ENCODE assay signal across 31 cellular contexts in the genomic region with DNA sequence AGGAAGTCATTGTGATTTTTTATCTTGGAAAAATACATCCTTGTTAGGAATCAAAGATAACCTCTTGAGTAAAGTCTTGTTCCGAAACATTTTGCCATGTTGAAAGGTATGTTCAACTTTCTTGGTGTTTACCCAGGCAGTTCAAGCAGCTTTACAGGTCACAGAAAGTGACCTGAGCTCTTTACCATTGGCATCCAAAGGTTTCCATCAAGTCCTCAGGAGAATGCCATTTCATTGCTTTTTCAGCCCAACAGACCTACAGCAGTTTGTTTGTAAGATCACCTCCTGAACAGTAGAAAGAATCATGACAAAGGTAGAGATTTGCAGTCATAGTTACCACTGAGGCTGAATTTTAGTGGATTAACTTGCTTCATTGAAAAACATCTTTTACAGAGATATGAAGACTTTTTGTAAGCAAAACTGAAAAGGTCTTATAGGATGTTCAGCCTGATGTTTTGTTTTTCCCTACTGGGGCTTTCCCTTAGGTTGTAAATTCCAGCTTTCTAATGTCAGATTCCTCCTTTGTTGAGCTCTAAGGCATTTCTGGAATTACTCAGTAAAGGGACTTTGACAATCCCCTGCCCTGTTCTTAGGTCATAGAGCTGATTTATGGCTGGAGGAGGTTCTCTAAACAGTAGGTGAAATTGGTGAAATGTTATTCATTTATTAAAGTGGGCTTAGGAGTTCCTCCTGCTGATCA.
DNase-seq lines count a peak whose midpoint lies in the region; ATAC-seq and TF ChIP-seq lines count a peak whose summit lies in the region.
"Had no signal": no experiment of that assay in that cellular context is flagged by ENCODE, and none has a peak within 500 bp of the region (broad histone marks: within the 10 kb centered on the region; RNA-seq: fewer than 3 reads in every experiment).

No MANE protein-coding gene starts in this region.

- no peak overlapping the region for H2BK5ac ChIP-seq in mesenchymal stem cell (ENCODE audit: low read depth, low read length, poor library complexity, severe bottlenecking)

- no peak overlapping the region for H2AK5ac ChIP-seq in mesenchymal stem cell (ENCODE audit: low read length, severe bottlenecking)

- H2BK12ac ChIP-seq in mesenchymal stem cell (ENCODE audit: low read length in 2 of 2) = no peak overlapping the region

- TF ChIP-seq CTCF in WERI-Rb-1 (IDR thresholded peaks at IDR 0.05; ENCODE audit: low read depth, low read length) = no peak
- TF ChIP-seq CTCF in GM10266 (IDR thresholded peaks at IDR 0.05; ENCODE audit: control insufficient read depth, insufficient read depth, low read depth, missing control alignments) = no peak

- H3K4ac ChIP-seq in mesenchymal stem cell (ENCODE audit: low read depth in 1 of 2, low read length in 2 of 2) = no peak overlapping the region

- H2BK15ac ChIP-seq in mesenchymal stem cell (ENCODE audit: low read depth, poor library complexity, severe bottlenecking) = no peak overlapping the region

- no peak for ATAC-seq in GM21825 (IDR thresholded peaks at IDR 0.05; ENCODE audit: unreplicated experiment)
- ATAC-seq: activated CD4-positive, alpha-beta T cell treated with anti-CD3 and anti-CD28 coated beads for 36 hours; activated naive CD8-positive, alpha-beta T cell treated with anti-CD3 and anti-CD28 coated beads, Interleukin-2, amount 50 U/mL, for 24 hours; GM12878; left lung; natural killer cell treated with Interleukin-12 subunit alpha and Interleukin-12 subunit beta and Interleukin-15 and Interleukin-18, amount 100 ng/mL, for 72 hours; right cardiac atrium; upper lobe of right lung had no signal

- H3K27me3 ChIP-seq in HAP-1 (ENCODE audit: low read depth) (no peaks in the 10 kb centered on the region), WERI-Rb-1 (ENCODE audit: insufficient read depth, low read depth, severe bottlenecking) (no peaks in the 10 kb centered on the region), mesenchymal stem cell (ENCODE audit: control insufficient read depth in 1 of 2, insufficient read depth in 1 of 2, low read length in 2 of 2) (no peaks in the 10 kb centered on the region)
- H3K27me3 ChIP-seq: esophagus squamous epithelium, left lung, upper lobe of right lung had no signal

- H3K14ac ChIP-seq in mesenchymal stem cell (ENCODE audit: low read length in 2 of 2) = no peak overlapping the region

- no peak overlapping the region for H4K8ac ChIP-seq in mesenchymal stem cell (ENCODE audit: low read length)

- no peaks in the 10 kb centered on the region for H3K9me3 ChIP-seq in HAP-1
- H3K9me3 ChIP-seq in WERI-Rb-1 (ENCODE audit: severe bottlenecking) = no peaks in the 10 kb centered on the region
- no peaks in the 10 kb centered on the region for H3K9me3 ChIP-seq in mesodermal cell (ENCODE audit: control insufficient read depth, low read length)
- no peaks in the 10 kb centered on the region for H3K9me3 ChIP-seq in mesenchymal stem cell (ENCODE audit: control insufficient read depth, low read length)
- H3K9me3 ChIP-seq: esophagus squamous epithelium, left lung, upper lobe of right lung had no signal

- no peak overlapping the region for H3K4me2 ChIP-seq in mesenchymal stem cell (ENCODE audit: low read length, poor library complexity, severe bottlenecking)

- no peak overlapping the region for H2BK120ac ChIP-seq in mesenchymal stem cell (ENCODE audit: low read depth, low read length)

- no peak overlapping the region for H3K9ac ChIP-seq in mesenchymal stem cell (ENCODE audit: low read length)
- H3K9ac ChIP-seq: parathyroid adenoma had no signal

- no peaks in the 10 kb centered on the region for H3K79me1 ChIP-seq in mesenchymal stem cell (replicated peaks; ENCODE audit: low read length, poor library complexity, severe bottlenecking)

- no peak overlapping the region for H3K18ac ChIP-seq in mesenchymal stem cell (ENCODE audit: low read depth in 1 of 2, low read length in 2 of 2)

- no peaks in the 10 kb centered on the region for H3K36me3 ChIP-seq in HAP-1 (replicated peaks)
- H3K36me3 ChIP-seq in WERI-Rb-1 = no peaks in the 10 kb centered on the region
- H3K36me3 ChIP-seq in mesodermal cell (ENCODE audit: control insufficient read depth, insufficient read depth, low read length) = no peaks in the 10 kb centered on the region
- H3K36me3 ChIP-seq in mesenchymal stem cell (ENCODE audit: control insufficient read depth in 1 of 2, insufficient read depth in 2 of 2, low read depth in 1 of 2, low read length in 2 of 2) = no peaks in the 10 kb centered on the region
- H3K36me3 ChIP-seq: esophagus squamous epithelium, left lung, upper lobe of right lung had no signal

- H2AFZ ChIP-seq in mesenchymal stem cell (ENCODE audit: low read depth, low read length) = no peak overlapping the region
- H2AFZ ChIP-seq: parathyroid adenoma had no signal

- H3K4me3 ChIP-seq in HAP-1 = no peak overlapping the region
- no peak overlapping the region for H3K4me3 ChIP-seq in WERI-Rb-1 (ENCODE audit: low read depth, low read length)
- no peak overlapping the region for H3K4me3 ChIP-seq in mesodermal cell (ENCODE audit: extremely low read depth, insufficient read depth, low read length, poor library complexity, severe bottlenecking)
- no peak overlapping the region for H3K4me3 ChIP-seq in mesenchymal stem cell (ENCODE audit: insufficient read depth in 1 of 2, low read depth in 1 of 2, low read length in 2 of 2)
- H3K4me3 ChIP-seq: esophagus squamous epithelium, GM12878, left lung, upper lobe of right lung had no signal

- peak; percentile 21 to 84 for DNase-seq in HAP-1 (ENCODE audit: low spot score in 2 of 2)
- peak; percentile 9 for DNase-seq in WERI-Rb-1
- no peak for DNase-seq in mesenchymal stem cell
- DNase-seq in NCI-H2171 (lab: John Stamatoyannopoulos, UW) = no peak
- DNase-seq in GM10266 (ENCODE audit: extremely low spot score) = no peak
- DNase-seq: activated CD4-positive, alpha-beta T cell treated with anti-CD3 and anti-CD28 coated beads for 36 hours; activated CD8-positive, alpha-beta memory T cell treated with anti-CD3 and anti-CD28 coated beads for 24 hours; activated gamma-delta T cell treated with Interleukin-2 at 50 U/mL for 16 hours; activated naive CD8-positive, alpha-beta T cell treated with anti-CD3 and anti-CD28 coated beads, Interleukin-2, amount 50 U/mL, for 24 hours; activated T-cell treated with anti-CD3 and anti-CD28 coated beads, Interleukin-2, amount 50 U/mL, for 24 hours; Calu3; dermis blood vessel endothelial cell; DMS79 treated with DMSO at 0.1 percent for 48 hours; esophagus squamous epithelium; GOT3; Karpas-422; left lung; MV-4-11; NCI-H1436 treated with DMSO at 0.1 percent for 48 hours; NCI-H2107; NCI-H446 treated with DMSO at 0.1 percent for 48 hours; right cardiac atrium; stimulated activated CD4-positive, alpha-beta T cell treated with anti-CD3 and anti-CD28 coated beads, Interleukin-12 subunit alpha, Interleukin-12 subunit beta, amount 100 ng/mL, for 4 hours; stimulated activated CD4-positive, alpha-beta T cell treated with anti-CD3 and anti-CD28 coated beads, Interleukin-4, amount 100 ng/mL, for 1 hour; T-helper 2 cell; upper lobe of right lung had no signal

- H3K27ac ChIP-seq in WERI-Rb-1 = no peak overlapping the region
- H3K27ac ChIP-seq in mesodermal cell (ENCODE audit: low read depth, low read length, severe bottlenecking) = peak overlapping the region; percentile 87
- no peak overlapping the region for H3K27ac ChIP-seq in mesenchymal stem cell (ENCODE audit: low read length, poor library complexity, severe bottlenecking)
- H3K27ac ChIP-seq: esophagus squamous epithelium, left lung, parathyroid adenoma, upper lobe of right lung had no signal

- H3K23ac ChIP-seq in mesenchymal stem cell (ENCODE audit: low read length in 2 of 2) = no peak overlapping the region

- peaks cover 20% of the 10 kb centered on the region for H3K4me1 ChIP-seq in HAP-1
- H3K4me1 ChIP-seq in mesodermal cell (ENCODE audit: control insufficient read depth, insufficient read depth, low read length, poor library complexity, severe bottlenecking) = peaks cover 11% of the 10 kb centered on the region
- no peaks in the 10 kb centered on the region for H3K4me1 ChIP-seq in mesenchymal stem cell (ENCODE audit: control insufficient read depth, insufficient read depth, low read depth, low read length)
- H3K4me1 ChIP-seq: esophagus squamous epithelium, left lung, parathyroid adenoma, upper lobe of right lung had no signal

- in situ Hi-C loops in HAP-1 (cut with MboI; ENCODE audit: low sequenced_read_pairs) = no loop called here

- 75 to 100% methylated on average over 1 of the region's 1 CpG for WGBS in mesodermal cell (ENCODE audit: insufficient coverage in 2 of 2), 2 experiments
- 85% methylated on average over 1 of the region's 1 CpG for WGBS in mesenchymal stem cell

- no peak overlapping the region for H4K91ac ChIP-seq in mesenchymal stem cell (ENCODE audit: low read length)

Comparison
In these comparisons a context has a peak if more than half of its experiments do, and no peak if none do; other contexts are left out.
1. DNase-seq: peak in HAP-1 (2 of 2) and WERI-Rb-1 (single experiment); none in mesenchymal stem cell (single experiment), NCI-H2171 (single experiment) and GM10266 (single experiment).